8 cellular contexts compared by ENCODE assay signal in the genomic region with DNA sequence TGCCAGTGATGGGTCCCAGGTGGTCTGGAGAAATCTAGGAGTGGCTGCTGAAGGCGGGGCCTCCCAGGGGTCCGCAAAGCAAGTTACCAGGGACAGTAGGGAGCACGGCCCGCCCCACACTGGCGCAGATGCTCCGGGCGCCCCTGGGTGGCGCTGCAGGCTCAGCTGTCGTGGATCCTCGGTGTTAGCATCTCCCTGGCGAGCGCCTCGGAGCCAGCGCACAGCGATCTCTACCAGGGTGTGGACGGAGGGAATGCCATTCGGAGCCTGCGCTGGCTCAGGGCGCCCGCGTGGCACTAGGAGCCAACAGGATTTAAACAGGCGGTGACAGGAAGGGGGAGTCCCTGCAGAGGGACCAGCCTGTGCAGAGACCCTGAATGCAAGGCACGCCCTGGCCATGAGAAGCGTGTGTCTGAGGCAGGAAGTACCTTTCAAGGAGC. TPM values are rescaled to one million over a fixed set of nuclear protein-coding genes. Genes with fewer than 3 reads are reported as not detected.
DNase-seq lines count a peak whose midpoint lies in the region; ATAC-seq, FAIRE-seq and TF ChIP-seq lines count a peak whose summit lies in the region.

No MANE protein-coding gene starts in this region.

- H3K36me3 ChIP-seq in GM12878 (ENCODE audit: control insufficient read depth in 2 of 2, insufficient read depth in 2 of 2, low read length in 1 of 2) (no peaks in the 10 kb centered on the region), iPS DF 6.9 (ENCODE audit: control insufficient read depth, insufficient read depth, low read length) (peaks cover 3% of the 10 kb centered on the region; the same call in 1 of the 2 replicates), skeletal muscle satellite cell (ENCODE audit: insufficient read depth, low read length) (peaks cover 26% of the 10 kb centered on the region)

- peak; percentile 82 for TF ChIP-seq RAD21 in GM12878 (IDR thresholded peaks at IDR 0.05; ENCODE audit: insufficient read depth, low read depth, low read length)

- no peak overlapping the region for H2AFZ ChIP-seq in GM12878 (ENCODE audit: control insufficient read depth, low read depth, low read length)

- no peaks in the 10 kb centered on the region for H3K79me2 ChIP-seq in GM12878 (ENCODE audit: control insufficient read depth, insufficient read depth, low read length)

- H3K27me3 ChIP-seq in GM12878 (replicated peaks in 1 of 2; ENCODE audit: control insufficient read depth in 2 of 2, insufficient read depth in 2 of 2, low read length in 1 of 2) (no peaks in the 10 kb centered on the region; a peak in 1 of 4 replicates), iPS DF 6.9 (ENCODE audit: control insufficient read depth, insufficient read depth, low read length) (no peaks in the 10 kb centered on the region), skeletal muscle satellite cell (ENCODE audit: control insufficient read depth, insufficient read depth, low read length) (no peaks in the 10 kb centered on the region)

- POLR2A ChIA-PET in GM12878 (lab: Charles Lee), result interaction anchor here (1.2 kb wide), 1 partner anchor 78 kb away, joined by 3 read pairs; a partner anchor contains a TSS

- H3K9ac ChIP-seq in GM12878 (ENCODE audit: control insufficient read depth, insufficient read depth, low read length) (no peak overlapping the region), skeletal muscle satellite cell (ENCODE audit: low read depth, low read length) (peak overlapping the region; percentile 45)

- no peaks in the 10 kb centered on the region for H3K9me3 ChIP-seq in GM12878 (replicated peaks; ENCODE audit: control insufficient read depth, insufficient read depth, low read length)
- H3K9me3 ChIP-seq in iPS DF 6.9 (ENCODE audit: control insufficient read depth, insufficient read depth, low read length), result no peaks in the 10 kb centered on the region
- no peaks in the 10 kb centered on the region for H3K9me3 ChIP-seq in skeletal muscle satellite cell (replicated peaks; ENCODE audit: low read length)

- CTCF ChIA-PET in GM12878 (lab: Yijun Ruan, JAX), result interaction anchor here (0.6 to 5.3 kb wide), 13 partner anchors 10 to 292 kb away, joined by 3 to 49 read pairs (median 6); a partner anchor contains a TSS

- peak overlapping the region; percentile 46; the same call in 1 of the 2 replicates for H3K4me2 ChIP-seq in GM12878 (ENCODE audit: control insufficient read depth, insufficient read depth)
- peak overlapping the region; percentile 63 for H3K4me2 ChIP-seq in skeletal muscle satellite cell (ENCODE audit: low read length)

- no peak overlapping the region for H3K27ac ChIP-seq in GM12878 (ENCODE audit: control insufficient read depth, insufficient read depth)
- no peak overlapping the region for H3K27ac ChIP-seq in iPS DF 6.9 (ENCODE audit: low read length)

- RAD21 ChIA-PET in GM12878 (lab: Charles Lee; ENCODE audit: unreplicated experiment), result interaction anchor here (0.6 to 3.3 kb wide), 8 partner anchors 10 to 874 kb away, joined by 3 to 19 read pairs (median 8); no protein-coding TSS in a partner anchor

- FAIRE-seq in GM12878 (lab: Jason Lieb, UNC), result no peak

- ATAC-seq in HG02571 (IDR thresholded peaks at IDR 0.05; ENCODE audit: unreplicated experiment), result peak; percentile 53
- ATAC-seq in GM12878, result peak; percentile 93

- intact Hi-C loops in GM12878 (cut with micrococcal nuclease; ENCODE audit: unreplicated experiment), result loop anchor here (2.0 to 5.0 kb wide), 2 partner anchors 74 to 76 kb away; no protein-coding TSS in a partner anchor

- no peaks in the 10 kb centered on the region for H4K20me1 ChIP-seq in GM12878 (ENCODE audit: control insufficient read depth, insufficient read depth)

- no TSS peak for BruUV-seq in GM12878 (replicated peaks; lab: Mats Ljungman, UMichigan)

- WGBS in GM12878 (ENCODE audit: insufficient coverage, insufficient replicate concordance, low lambda C conversion rate, missing lambda C conversion rate), result 4% methylated on average over 24 of the region's 24 CpGs
- no CpG with 5 or more reads among the region's 24 CpGs for WGBS in iPS DF 6.9 (ENCODE audit: insufficient coverage, insufficient read length)

- H3K4me1 ChIP-seq in GM12878 (ENCODE audit: control insufficient read depth, insufficient read depth, low read length), result no peaks in the 10 kb centered on the region
- peaks cover 5% of the 10 kb centered on the region for H3K4me1 ChIP-seq in iPS DF 6.9 (ENCODE audit: control insufficient read depth, insufficient read depth, low read length)
- peaks cover 31% of the 10 kb centered on the region for H3K4me1 ChIP-seq in skeletal muscle satellite cell (ENCODE audit: control insufficient read depth, insufficient read depth, low read length)

- DNase-seq in GM03348 (ENCODE audit: low spot score) (peak; percentile 95), NCI-H1694 treated with DMSO at 0.1 percent for 48 hours (lab: John Stamatoyannopoulos, UW) (peak; percentile 55), T1000 (lab: John Stamatoyannopoulos, UW) (peak; percentile 24), GM12878 (ENCODE audit: low read depth, low spot score) (no peak), iPS DF 6.9 (ENCODE audit: low read depth, low spot score) (peak; percentile 82), DMS114 treated with DMSO at 0.1 percent for 48 hours (lab: John Stamatoyannopoulos, UW; ENCODE audit: unreplicated experiment) (no peak)

- in situ Hi-C loops in GM12878 (cut with MboI), result no loop called here

- TF ChIP-seq POLR2A in GM12878 (IDR thresholded peaks at IDR 0.05; ENCODE audit: low read depth, low read length), result no peak

- SMC1A ChIA-PET in GM12878 (lab: Charles Lee; ENCODE audit: uncharacterized antibody, unreplicated experiment), result interaction anchor here (0.6 to 2.4 kb wide), 7 partner anchors 11 to 237 kb away, joined by 3 to 13 read pairs (median 9); no protein-coding TSS in a partner anchor

- H3K4me3 ChIP-seq in GM12878 (no peak overlapping the region), iPS DF 6.9 (ENCODE audit: low read length) (no peak overlapping the region), skeletal muscle satellite cell (ENCODE audit: low read length) (peak overlapping the region; percentile 7)

- peak; percentile 85 to 94 (median 91) for TF ChIP-seq CTCF in GM12878 (IDR thresholded peaks at IDR 0.05 in 2 of 3, conservative IDR thresholded peaks at IDR 0.05 in 1 of 3; ENCODE audit: control insufficient read depth in 2 of 3, extremely low read depth in 1 of 3, insufficient read depth in 1 of 3, low read depth in 3 of 3, low read length in 3 of 3)

- TF ChIP-seq EP300 in GM12878 (IDR thresholded peaks at IDR 0.05; ENCODE audit: borderline replicate concordance in 1 of 2, control insufficient read depth in 1 of 2, low read depth in 2 of 2, low read length in 2 of 2), result no peak

RNA-seq across cellular contexts. Expression of a gene that starts 20.2 kb away (rescaled TPM):
- 30.8 and 34.8 TPM in 2 replicates for total RNA-seq in GM12878 (2013; cell fraction: nucleolus; rRNA removed)
- total RNA-seq in GM12878 (2014; rRNA removed) (7.2 and 9.3 TPM in 2 replicates), GM12878 (2014; rRNA removed; fragmentation: Illumina TruSeq; extraction: Trizol) (2.3 and 3.2 TPM in 2 replicates), GM12878 (2021) (5.7 and 7.7 TPM in 2 replicates)
- 2.6 TPM for polyA plus RNA-seq in GM12878 (2011; ENCODE audit: low read depth)
- polyA plus RNA-seq in GM12878 (2011; rRNA removed) (3.9 and 7.5 TPM in 2 replicates), GM12878 (2014; fragmentation: Illumina TruSeq; extraction: Trizol) (2.3 and 4.2 TPM in 2 replicates), GM12878 (2014; fragmentation: Nextera tagmentation; extraction: Ambion mirVana) (under 1 TPM; 0.23 to 0.44 TPM), GM12878 (2014; rRNA removed) (6.8 and 8.1 TPM in 2 replicates), GM12878 (2016; fragmentation: Nextera tagmentation; extraction: Ambion mirVana) (1 to 10 TPM; 1.4 to 4.2 TPM)
- 8.7 and 13.3 TPM in 2 replicates for polyA plus RNA-seq in GM12878 (2011; cell fraction: cytosol; rRNA removed)
- polyA plus RNA-seq in GM12878 (2011; cell fraction: nucleus; rRNA removed), result 80.2 and 98.8 TPM in 2 replicates
- 6.8 and 7.1 TPM in 2 replicates for polyA plus RNA-seq in GM12878 (2012)
- 4.1 and 9.9 TPM in 2 replicates for polyA minus RNA-seq in GM12878 (2011; rRNA and poly(A)+ RNA removed)
- polyA minus RNA-seq in GM12878 (2011; cell fraction: cytosol; rRNA and poly(A)+ RNA removed), result 4.9 and 6.8 TPM in 2 replicates
- 6.8 and 9.2 TPM in 2 replicates for polyA minus RNA-seq in GM12878 (2011; cell fraction: nucleus; rRNA and poly(A)+ RNA removed)
- 88.2 and 105 TPM in 2 replicates for total RNA-seq in skeletal muscle satellite cell (2012; rRNA removed)

RNA-seq across cellular contexts. Expression of a gene that starts 43.1 kb away (rescaled TPM):
- 213 and 225 TPM in 2 replicates for total RNA-seq in GM12878 (2013; cell fraction: nucleolus; rRNA removed)
- total RNA-seq in GM12878 (2014; rRNA removed), result 156 and 158 TPM in 2 replicates
- total RNA-seq in GM12878 (2014; rRNA removed; fragmentation: Illumina TruSeq; extraction: Trizol), result 142 and 152 TPM in 2 replicates
- total RNA-seq in GM12878 (2021), result 294 and 315 TPM in 2 replicates
- polyA plus RNA-seq in GM12878 (2011; ENCODE audit: low read depth), result 88.1 TPM
- 165 and 313 TPM in 2 replicates for polyA plus RNA-seq in GM12878 (2011; rRNA removed)
- polyA plus RNA-seq in GM12878 (2011; cell fraction: cytosol; rRNA removed), result 385 and 386 TPM in 2 replicates
- 355 and 386 TPM in 2 replicates for polyA plus RNA-seq in GM12878 (2011; cell fraction: nucleus; rRNA removed)
- 145 and 173 TPM in 2 replicates for polyA plus RNA-seq in GM12878 (2012)
- 312 and 333 TPM in 2 replicates for polyA plus RNA-seq in GM12878 (2014; fragmentation: Illumina TruSeq; extraction: Trizol)
- 1 to 10 TPM; 3.3 to 6.4 TPM for polyA plus RNA-seq in GM12878 (2014; fragmentation: Nextera tagmentation; extraction: Ambion mirVana)
- 188 and 204 TPM in 2 replicates for polyA plus RNA-seq in GM12878 (2014; rRNA removed)
- 10 to 100 TPM; 92.1 to 92.7 TPM for polyA plus RNA-seq in GM12878 (2016; fragmentation: Nextera tagmentation; extraction: Ambion mirVana)
- polyA minus RNA-seq in GM12878 (2011; rRNA and poly(A)+ RNA removed), result 615 and 704 TPM in 2 replicates
- 158 and 174 TPM in 2 replicates for polyA minus RNA-seq in GM12878 (2011; cell fraction: cytosol; rRNA and poly(A)+ RNA removed)
- 88.4 and 155 TPM in 2 replicates for polyA minus RNA-seq in GM12878 (2011; cell fraction: nucleus; rRNA and poly(A)+ RNA removed)
- total RNA-seq in skeletal muscle satellite cell (2012; rRNA removed), result 86.9 and 305 TPM in 2 replicates

RNA-seq across cellular contexts. Expression of a gene that starts 46.2 kb away (rescaled TPM):
- not detected in 2 replicates for total RNA-seq in GM12878 (2013; cell fraction: nucleolus; rRNA removed)
- total RNA-seq in GM12878 (2014; rRNA removed) (not detected in 2 replicates), GM12878 (2014; rRNA removed; fragmentation: Illumina TruSeq; extraction: Trizol) (not detected in 2 replicates), GM12878 (2021) (0.11 TPM in 1 of 2 replicates, not detected in the other)
- not detected for polyA plus RNA-seq in GM12878 (2011; ENCODE audit: low read depth)
- polyA plus RNA-seq in GM12878 (2011; rRNA removed) (not detected in 2 replicates), GM12878 (2014; fragmentation: Illumina TruSeq; extraction: Trizol) (not detected in 2 replicates), GM12878 (2014; fragmentation: Nextera tagmentation; extraction: Ambion mirVana) (not detected), GM12878 (2014; rRNA removed) (0.04 TPM in 1 of 2 replicates, not detected in the other), GM12878 (2016; fragmentation: Nextera tagmentation; extraction: Ambion mirVana) (not detected)
- polyA plus RNA-seq in GM12878 (2011; cell fraction: cytosol; rRNA removed), result 0.04 TPM in 1 of 2 replicates, not detected in the other
- polyA plus RNA-seq in GM12878 (2011; cell fraction: nucleus; rRNA removed), result not detected in 2 replicates
- polyA plus RNA-seq in GM12878 (2012), result 0.07 TPM in 1 of 2 replicates, not detected in the other
- polyA minus RNA-seq in GM12878 (2011; rRNA and poly(A)+ RNA removed), result not detected in 2 replicates
- polyA minus RNA-seq in GM12878 (2011; cell fraction: cytosol; rRNA and poly(A)+ RNA removed), result 1.1 TPM in 1 of 2 replicates, not detected in the other
- polyA minus RNA-seq in GM12878 (2011; cell fraction: nucleus; rRNA and poly(A)+ RNA removed), result not detected in 2 replicates
- 6.6 and 56.8 TPM in 2 replicates for total RNA-seq in skeletal muscle satellite cell (2012; rRNA removed)

RNA-seq across cellular contexts. Expression of a gene that starts 54.4 kb away (rescaled TPM):
- 70.4 and 77.9 TPM in 2 replicates for total RNA-seq in GM12878 (2013; cell fraction: nucleolus; rRNA removed)
- total RNA-seq in GM12878 (2014; rRNA removed), result 38.9 and 44.1 TPM in 2 replicates
- total RNA-seq in GM12878 (2014; rRNA removed; fragmentation: Illumina TruSeq; extraction: Trizol), result 37.5 and 42.3 TPM in 2 replicates
- total RNA-seq in GM12878 (2021), result 45.5 and 49.2 TPM in 2 replicates
- polyA plus RNA-seq in GM12878 (2011; ENCODE audit: low read depth), result 9.2 TPM
- 69.1 and 73.9 TPM in 2 replicates for polyA plus RNA-seq in GM12878 (2011; rRNA removed)
- 58.3 and 63.7 TPM in 2 replicates for polyA plus RNA-seq in GM12878 (2011; cell fraction: cytosol; rRNA removed)
- polyA plus RNA-seq in GM12878 (2011; cell fraction: nucleus; rRNA removed), result 41.9 and 45.9 TPM in 2 replicates
- 13.8 and 20.9 TPM in 2 replicates for polyA plus RNA-seq in GM12878 (2012)
- 39.1 and 47.2 TPM in 2 replicates for polyA plus RNA-seq in GM12878 (2014; fragmentation: Illumina TruSeq; extraction: Trizol)
- 10 to 100 TPM in 1 of 2 experiments, 1 to 10 TPM in 1; 8.8 to 14.6 TPM for polyA plus RNA-seq in GM12878 (2014; fragmentation: Nextera tagmentation; extraction: Ambion mirVana)
- 32.7 and 34.6 TPM in 2 replicates for polyA plus RNA-seq in GM12878 (2014; rRNA removed)
- 10 to 100 TPM; 47.7 to 49.5 TPM for polyA plus RNA-seq in GM12878 (2016; fragmentation: Nextera tagmentation; extraction: Ambion mirVana)
- polyA minus RNA-seq in GM12878 (2011; rRNA and poly(A)+ RNA removed), result 79.7 and 106 TPM in 2 replicates
- 32.2 and 57.0 TPM in 2 replicates for polyA minus RNA-seq in GM12878 (2011; cell fraction: cytosol; rRNA and poly(A)+ RNA removed)
- polyA minus RNA-seq in GM12878 (2011; cell fraction: nucleus; rRNA and poly(A)+ RNA removed), result 33.6 and 63.5 TPM in 2 replicates
- 52.4 and 146 TPM in 2 replicates for total RNA-seq in skeletal muscle satellite cell (2012; rRNA removed)

Comparison
In these comparisons a context has a peak if more than half of its experiments do, and no peak if none do; other contexts are left out.
1. DNase-seq: peak in GM03348 (single experiment), NCI-H1694 treated with DMSO at 0.1 percent for 48 hours (single experiment), T1000 (single experiment) and iPS DF 6.9 (single experiment); none in GM12878 (single experiment) and DMS114 treated with DMSO at 0.1 percent for 48 hours (single experiment).